24 cellular contexts compared by ENCODE assay signal in genomic region chr20:40942775-40943174, GRCh38.
"Had no signal": no experiment of that assay in that cellular context is flagged by ENCODE, and none has a peak within 500 bp of the region (broad histone marks: within the 10 kb centered on the region; RNA-seq: fewer than 3 reads in every experiment).

No MANE protein-coding gene starts in this region.

- DNase-seq: activated CD4-positive, alpha-beta memory T cell treated with anti-CD3 and anti-CD28 coated beads for 36 hours; activated CD4-positive, alpha-beta T cell treated with anti-CD3 and anti-CD28 coated beads for 48 hours; activated gamma-delta T cell treated with Interleukin-2 at 50 U/mL for 16 hours; activated T-cell treated with anti-CD3 and anti-CD28 coated beads, Interleukin-2, amount 50 U/mL, for 1 hour; anterior cingulate cortex; brain microvascular endothelial cell; central memory CD4-positive, alpha-beta T cell; effector memory CD8-positive, alpha-beta T cell; foreskin melanocyte; immature natural killer cell; lower lobe of right lung; naive thymus-derived CD4-positive, alpha-beta T cell; posterior cingulate gyrus; stimulated activated CD4-positive, alpha-beta T cell treated with anti-CD3 and anti-CD28 coated beads, Interleukin-1b, Interleukin-23, amount 100 ng/mL, for 48 hours; stimulated activated naive CD8-positive, alpha-beta T cell treated with anti-CD3 and anti-CD28 coated beads, Interleukin-15, amount 100 ng/mL, for 72 hours; tibial artery had no signal

- H3K36me3 Mint-ChIP-seq: activated CD4-positive, alpha-beta memory T cell treated with anti-CD3 and anti-CD28 coated beads for 36 hours; activated naive CD4-positive, alpha-beta T cell treated with anti-CD3 and anti-CD28 coated beads, Interleukin-2, amount 50 U/mL, for 24 hours; naive thymus-derived CD4-positive, alpha-beta T cell; stimulated activated effector memory CD8-positive, alpha-beta T cell treated with anti-CD3 and anti-CD28 coated beads, Interleukin-12 subunit alpha, Interleukin-12 subunit beta, amount 100 ng/mL, for 72 hours had no signal

- H3K4me3 Mint-ChIP-seq: activated CD4-positive, alpha-beta memory T cell treated with anti-CD3 and anti-CD28 coated beads for 36 hours; activated naive CD4-positive, alpha-beta T cell treated with anti-CD3 and anti-CD28 coated beads, Interleukin-2, amount 50 U/mL, for 24 hours; effector memory CD8-positive, alpha-beta T cell; immature natural killer cell; naive thymus-derived CD4-positive, alpha-beta T cell; neural crest cell; stimulated activated effector memory CD8-positive, alpha-beta T cell treated with anti-CD3 and anti-CD28 coated beads, Interleukin-12 subunit alpha, Interleukin-12 subunit beta, amount 100 ng/mL, for 72 hours; stimulated activated naive CD8-positive, alpha-beta T cell treated with anti-CD3 and anti-CD28 coated beads, Interleukin-15, amount 100 ng/mL, for 72 hours had no signal

- H3K27me3 Mint-ChIP-seq: stimulated activated naive CD8-positive, alpha-beta T cell treated with anti-CD3 and anti-CD28 coated beads, Interleukin-15, amount 100 ng/mL, for 72 hours had no signal

- H3K9me3 Mint-ChIP-seq: activated CD4-positive, alpha-beta memory T cell treated with anti-CD3 and anti-CD28 coated beads for 36 hours; activated naive CD4-positive, alpha-beta T cell treated with anti-CD3 and anti-CD28 coated beads, Interleukin-2, amount 50 U/mL, for 24 hours; effector memory CD8-positive, alpha-beta T cell; immature natural killer cell; neural crest cell; stimulated activated effector memory CD8-positive, alpha-beta T cell treated with anti-CD3 and anti-CD28 coated beads, Interleukin-12 subunit alpha, Interleukin-12 subunit beta, amount 100 ng/mL, for 72 hours; stimulated activated naive CD8-positive, alpha-beta T cell treated with anti-CD3 and anti-CD28 coated beads, Interleukin-15, amount 100 ng/mL, for 72 hours had no signal

- H3K4me1 Mint-ChIP-seq: activated naive CD4-positive, alpha-beta T cell treated with anti-CD3 and anti-CD28 coated beads, Interleukin-2, amount 50 U/mL, for 24 hours; naive thymus-derived CD4-positive, alpha-beta T cell; stimulated activated naive CD8-positive, alpha-beta T cell treated with anti-CD3 and anti-CD28 coated beads, Interleukin-15, amount 100 ng/mL, for 72 hours had no signal

- FAIRE-seq: endothelial cell of umbilical vein had no signal

- H3K27ac Mint-ChIP-seq: activated CD4-positive, alpha-beta memory T cell treated with anti-CD3 and anti-CD28 coated beads for 36 hours; activated naive CD4-positive, alpha-beta T cell treated with anti-CD3 and anti-CD28 coated beads, Interleukin-2, amount 50 U/mL, for 24 hours; effector memory CD8-positive, alpha-beta T cell; immature natural killer cell; naive thymus-derived CD4-positive, alpha-beta T cell; stimulated activated effector memory CD8-positive, alpha-beta T cell treated with anti-CD3 and anti-CD28 coated beads, Interleukin-12 subunit alpha, Interleukin-12 subunit beta, amount 100 ng/mL, for 72 hours; stimulated activated naive CD8-positive, alpha-beta T cell treated with anti-CD3 and anti-CD28 coated beads, Interleukin-15, amount 100 ng/mL, for 72 hours had no signal

- ATAC-seq: effector memory CD8-positive, alpha-beta T cell; esophagus mucosa; left lobe of liver; lower lobe of right lung; naive thymus-derived CD4-positive, alpha-beta T cell; right lobe of liver; stimulated activated effector memory CD8-positive, alpha-beta T cell treated with anti-CD3 and anti-CD28 coated beads, Interleukin-12 subunit alpha, Interleukin-12 subunit beta, amount 100 ng/mL, for 72 hours; stimulated activated naive CD8-positive, alpha-beta T cell treated with anti-CD3 and anti-CD28 coated beads, Interleukin-15, amount 100 ng/mL, for 72 hours had no signal

- H3K36me3 ChIP-seq: brain microvascular endothelial cell, lower lobe of right lung, right lobe of liver, tibial artery had no signal

- H3K4me1 ChIP-seq: lower lobe of right lung, right lobe of liver, tibial artery had no signal

- H3K27ac ChIP-seq: brain microvascular endothelial cell, lower lobe of right lung, right lobe of liver, skin epidermis, tibial artery had no signal

- H3K27me3 ChIP-seq: brain microvascular endothelial cell, right lobe of liver, tibial artery had no signal

- H3K9me3 ChIP-seq: lower lobe of right lung, right lobe of liver, tibial artery had no signal

- H3K4me3 ChIP-seq: lower lobe of right lung, right lobe of liver, skin epidermis, tibial artery had no signal
